In the genomic region with DNA sequence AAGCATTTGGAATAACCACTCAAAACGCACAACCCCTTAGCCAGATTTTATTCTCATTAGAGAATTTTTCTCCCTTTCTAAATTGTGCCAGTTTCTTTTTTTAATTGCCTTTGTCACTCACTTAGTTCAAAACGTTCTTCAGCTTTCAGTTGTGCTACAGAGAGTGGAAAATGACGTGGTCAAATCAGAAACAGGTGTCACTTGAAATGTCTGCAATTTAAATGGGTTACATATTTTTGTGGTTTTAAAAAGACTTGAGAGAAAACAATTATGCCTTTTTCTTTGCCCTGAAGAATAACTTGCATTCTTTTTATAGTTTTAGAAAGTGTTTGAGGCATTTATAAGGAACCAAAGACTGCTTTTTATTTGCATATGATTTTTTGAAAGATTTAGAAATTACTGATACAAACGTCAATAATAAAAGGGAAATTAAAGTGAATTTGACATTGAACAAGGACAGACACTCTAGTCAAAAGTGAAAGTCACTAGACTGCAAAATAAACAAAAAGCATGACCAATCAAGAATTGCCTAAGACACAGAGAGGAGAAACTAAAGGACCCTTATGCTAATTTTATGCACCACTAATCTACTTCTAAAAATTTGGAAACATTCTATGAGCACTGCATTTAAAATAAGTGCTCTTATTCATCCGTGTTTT, we compare ENCODE assay signal across 1 cellular context.
TF ChIP-seq lines count a peak whose summit lies in the region.

No MANE protein-coding gene starts in this region.

TF ChIP-seq in GM12878, 131 proteins besides CTCF, POLR2A, EP300 and RAD21 (continued from another document):
- TF ChIP-seq, protein P1, sequence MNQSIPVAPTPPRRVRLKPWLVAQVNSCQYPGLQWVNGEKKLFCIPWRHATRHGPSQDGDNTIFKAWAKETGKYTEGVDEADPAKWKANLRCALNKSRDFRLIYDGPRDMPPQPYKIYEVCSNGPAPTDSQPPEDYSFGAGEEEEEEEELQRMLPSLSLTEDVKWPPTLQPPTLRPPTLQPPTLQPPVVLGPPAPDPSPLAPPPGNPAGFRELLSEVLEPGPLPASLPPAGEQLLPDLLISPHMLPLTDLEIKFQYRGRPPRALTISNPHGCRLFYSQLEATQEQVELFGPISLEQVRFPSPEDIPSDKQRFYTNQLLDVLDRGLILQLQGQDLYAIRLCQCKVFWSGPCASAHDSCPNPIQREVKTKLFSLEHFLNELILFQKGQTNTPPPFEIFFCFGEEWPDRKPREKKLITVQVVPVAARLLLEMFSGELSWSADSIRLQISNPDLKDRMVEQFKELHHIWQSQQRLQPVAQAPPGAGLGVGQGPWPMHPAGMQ (IDR thresholded peaks at IDR 0.05; ENCODE audit: borderline replicate concordance) = no peak
- TF ChIP-seq CHD4 (IDR thresholded peaks at IDR 0.05) = no peak
- TF ChIP-seq NR2C2 (IDR thresholded peaks at IDR 0.05; ENCODE audit: borderline replicate concordance, control insufficient read depth, insufficient read length, low read depth) = no peak
- no peak for TF ChIP-seq MYB (IDR thresholded peaks at IDR 0.05; ENCODE audit: borderline replicate concordance, low read depth, low read length)
- TF ChIP-seq, protein P2, sequence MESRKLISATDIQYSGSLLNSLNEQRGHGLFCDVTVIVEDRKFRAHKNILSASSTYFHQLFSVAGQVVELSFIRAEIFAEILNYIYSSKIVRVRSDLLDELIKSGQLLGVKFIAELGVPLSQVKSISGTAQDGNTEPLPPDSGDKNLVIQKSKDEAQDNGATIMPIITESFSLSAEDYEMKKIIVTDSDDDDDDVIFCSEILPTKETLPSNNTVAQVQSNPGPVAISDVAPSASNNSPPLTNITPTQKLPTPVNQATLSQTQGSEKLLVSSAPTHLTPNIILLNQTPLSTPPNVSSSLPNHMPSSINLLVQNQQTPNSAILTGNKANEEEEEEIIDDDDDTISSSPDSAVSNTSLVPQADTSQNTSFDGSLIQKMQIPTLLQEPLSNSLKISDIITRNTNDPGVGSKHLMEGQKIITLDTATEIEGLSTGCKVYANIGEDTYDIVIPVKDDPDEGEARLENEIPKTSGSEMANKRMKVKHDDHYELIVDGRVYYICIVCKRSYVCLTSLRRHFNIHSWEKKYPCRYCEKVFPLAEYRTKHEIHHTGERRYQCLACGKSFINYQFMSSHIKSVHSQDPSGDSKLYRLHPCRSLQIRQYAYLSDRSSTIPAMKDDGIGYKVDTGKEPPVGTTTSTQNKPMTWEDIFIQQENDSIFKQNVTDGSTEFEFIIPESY (IDR thresholded peaks at IDR 0.05) = no peak
- no peak for TF ChIP-seq NR2F1 (conservative IDR thresholded peaks at IDR 0.05)
- no peak for TF ChIP-seq RBBP5 (conservative IDR thresholded peaks at IDR 0.05)
- TF ChIP-seq, protein P3, sequence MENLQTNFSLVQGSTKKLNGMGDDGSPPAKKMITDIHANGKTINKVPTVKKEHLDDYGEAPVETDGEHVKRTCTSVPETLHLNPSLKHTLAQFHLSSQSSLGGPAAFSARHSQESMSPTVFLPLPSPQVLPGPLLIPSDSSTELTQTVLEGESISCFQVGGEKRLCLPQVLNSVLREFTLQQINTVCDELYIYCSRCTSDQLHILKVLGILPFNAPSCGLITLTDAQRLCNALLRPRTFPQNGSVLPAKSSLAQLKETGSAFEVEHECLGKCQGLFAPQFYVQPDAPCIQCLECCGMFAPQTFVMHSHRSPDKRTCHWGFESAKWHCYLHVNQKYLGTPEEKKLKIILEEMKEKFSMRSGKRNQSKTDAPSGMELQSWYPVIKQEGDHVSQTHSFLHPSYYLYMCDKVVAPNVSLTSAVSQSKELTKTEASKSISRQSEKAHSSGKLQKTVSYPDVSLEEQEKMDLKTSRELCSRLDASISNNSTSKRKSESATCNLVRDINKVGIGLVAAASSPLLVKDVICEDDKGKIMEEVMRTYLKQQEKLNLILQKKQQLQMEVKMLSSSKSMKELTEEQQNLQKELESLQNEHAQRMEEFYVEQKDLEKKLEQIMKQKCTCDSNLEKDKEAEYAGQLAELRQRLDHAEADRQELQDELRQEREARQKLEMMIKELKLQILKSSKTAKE (IDR thresholded peaks at IDR 0.05; ENCODE audit: low read depth, poor library complexity, severe bottlenecking) = peak; percentile 43
- TF ChIP-seq SMAD1 (IDR thresholded peaks at IDR 0.05; ENCODE audit: low read depth, partially characterized antibody) = no peak
- TF ChIP-seq, protein P4, sequence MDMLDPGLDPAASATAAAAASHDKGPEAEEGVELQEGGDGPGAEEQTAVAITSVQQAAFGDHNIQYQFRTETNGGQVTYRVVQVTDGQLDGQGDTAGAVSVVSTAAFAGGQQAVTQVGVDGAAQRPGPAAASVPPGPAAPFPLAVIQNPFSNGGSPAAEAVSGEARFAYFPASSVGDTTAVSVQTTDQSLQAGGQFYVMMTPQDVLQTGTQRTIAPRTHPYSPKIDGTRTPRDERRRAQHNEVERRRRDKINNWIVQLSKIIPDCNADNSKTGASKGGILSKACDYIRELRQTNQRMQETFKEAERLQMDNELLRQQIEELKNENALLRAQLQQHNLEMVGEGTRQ (IDR thresholded peaks at IDR 0.05; ENCODE audit: borderline replicate concordance, low read depth, low read length) = no peak
- peak in 1 of 2 experiments; percentile 40; a peak in 2 of 4 replicates for TF ChIP-seq IKZF2 (IDR thresholded peaks at IDR 0.05)
